In the genomic region with DNA sequence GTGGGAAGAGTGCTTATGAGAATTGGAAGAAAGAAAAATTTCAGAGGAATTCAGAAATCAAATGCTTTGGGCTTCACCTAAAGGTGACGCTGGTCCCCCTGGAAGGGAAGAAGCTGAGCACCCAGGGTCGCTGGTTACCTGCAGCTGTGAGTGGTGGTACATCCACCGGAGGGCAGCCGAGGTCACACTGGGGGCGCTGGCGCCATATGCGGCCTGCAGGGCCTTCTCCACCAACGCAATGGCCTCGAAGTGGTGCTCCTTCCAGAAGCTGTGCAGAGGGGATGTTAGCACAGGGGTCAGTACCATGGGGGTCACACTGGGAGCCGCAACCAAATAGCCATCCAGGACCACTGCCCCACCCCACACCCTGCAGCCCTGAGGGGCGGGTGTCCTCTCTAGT, we compare ENCODE assay signal across 15 cellular contexts. TPM values are rescaled to one million over a fixed set of nuclear protein-coding genes. Genes with fewer than 3 reads are reported as not detected.
A peak's percentile ranks its signal among the peaks of the same experiment; 100 is the strongest.
DNase-seq lines count a peak whose midpoint lies in the region; ATAC-seq and TF ChIP-seq lines count a peak whose summit lies in the region.
"Had no signal": no experiment of that assay in that cellular context is flagged by ENCODE, and none has a peak within 500 bp of the region (broad histone marks: within the 10 kb centered on the region; RNA-seq: fewer than 3 reads in every experiment).

No MANE protein-coding gene starts in this region.

- H3K14ac ChIP-seq in neuronal stem cell (ENCODE audit: low read length) = no peak overlapping the region

- no peak overlapping the region for H3K27ac ChIP-seq in neuronal stem cell (replicated peaks; ENCODE audit: low read length)

- H3K36me3 ChIP-seq in neuronal stem cell (replicated peaks in 1 of 2; ENCODE audit: control insufficient read depth in 2 of 2, insufficient read depth in 2 of 2, low read length in 2 of 2) = peaks cover 42 to 83% of the 10 kb centered on the region in 2 donors
- H3K36me3 ChIP-seq: BE2C had no signal

- POLR2A ChIA-PET in WTC11 (lab: Charles Lee) = no interaction called here

- H4K91ac ChIP-seq in neuronal stem cell (ENCODE audit: low read depth, low read length, poor library complexity) = no peak overlapping the region

- TF ChIP-seq CTCF in natural killer cell (IDR thresholded peaks at IDR 0.05) = no peak
- no peak for TF ChIP-seq CTCF in WTC11 (IDR thresholded peaks at IDR 0.05)
- TF ChIP-seq CTCF in osteocyte (IDR thresholded peaks at IDR 0.05) = no peak

- CTCF ChIA-PET in WTC11 (lab: Charles Lee) = interaction anchor here (0.6 kb wide), 1 partner anchor 40 kb away, joined by 3 read pairs; no protein-coding TSS in a partner anchor

- H3K27me3 ChIP-seq in neuronal stem cell (ENCODE audit: control insufficient read depth in 3 of 3, insufficient read depth in 3 of 3, low read depth in 1 of 3, low read length in 3 of 3) = peaks cover 0 to 2% (median 0%) of the 10 kb centered on the region in 3 experiments
- H3K27me3 ChIP-seq: BE2C had no signal

- no peaks in the 10 kb centered on the region for H3K79me1 ChIP-seq in neuronal stem cell (ENCODE audit: low read depth, low read length)

- H3K4me1 ChIP-seq in neuronal stem cell (ENCODE audit: control insufficient read depth in 2 of 2, insufficient read depth in 1 of 2, low read depth in 1 of 2, low read length in 2 of 2) = peaks cover 3% of the 10 kb centered on the region in 2 donors
- H3K4me1 ChIP-seq: BE2C had no signal

- peaks cover 10 to 13% of the 10 kb centered on the region in 2 donors for H3K4me1 Mint-ChIP-seq in natural killer cell treated with Interleukin-12 subunit alpha and Interleukin-12 subunit beta and Interleukin-15 and Interleukin-18, amount 100 ng/mL, for 72 hours (ENCODE audit: low read depth in 2 of 2)
- H3K4me1 Mint-ChIP-seq in natural killer cell (peaks cover 9 to 10% of the 10 kb centered on the region in 2 donors), WTC11 (peaks cover 2% of the 10 kb centered on the region), osteocyte (ENCODE audit: unreplicated experiment) (peaks cover 16% of the 10 kb centered on the region)

- H3K4me3 Mint-ChIP-seq in natural killer cell treated with Interleukin-12 subunit alpha and Interleukin-12 subunit beta and Interleukin-15 and Interleukin-18, amount 100 ng/mL, for 72 hours = no peak overlapping the region
- H3K4me3 Mint-ChIP-seq in natural killer cell (no peak overlapping the region), WTC11 (no peak overlapping the region), osteocyte (ENCODE audit: unreplicated experiment) (no peak overlapping the region)
- H3K4me3 Mint-ChIP-seq: CD8-positive, alpha-beta memory T cell had no signal

- H3K4me2 ChIP-seq in neuronal stem cell (ENCODE audit: insufficient read depth, low read length, poor library complexity, severe bottlenecking) = no peak overlapping the region

- H3K9me3 Mint-ChIP-seq in natural killer cell treated with Interleukin-12 subunit alpha and Interleukin-12 subunit beta and Interleukin-15 and Interleukin-18, amount 100 ng/mL, for 72 hours = no peaks in the 10 kb centered on the region
- H3K9me3 Mint-ChIP-seq in natural killer cell (no peaks in the 10 kb centered on the region), WTC11 (no peaks in the 10 kb centered on the region), osteocyte (ENCODE audit: unreplicated experiment) (no peaks in the 10 kb centered on the region)
- H3K9me3 Mint-ChIP-seq: CD4-positive, CD25-positive, alpha-beta regulatory T cell; CD8-positive, alpha-beta memory T cell had no signal

- no peak overlapping the region for H3K4me3 ChIP-seq in neuronal stem cell (ENCODE audit: low read length in 2 of 2)
- H3K4me3 ChIP-seq: HAP-1 had no signal

- intact Hi-C loops in natural killer cell (cut with micrococcal nuclease) = no loop called here

- no peak overlapping the region for H3K9ac ChIP-seq in neuronal stem cell (ENCODE audit: low read depth, low read length, poor library complexity)

- no peak overlapping the region for H2BK120ac ChIP-seq in neuronal stem cell (ENCODE audit: low read depth, low read length)

- no CpG with 5 or more reads among the region's 11 CpGs for WGBS in neuronal stem cell (ENCODE audit: extremely low coverage in 2 of 2, insufficient read length in 2 of 2, insufficient replicate concordance in 1 of 2), 2 donors

- peak; percentile 14 to 49 for ATAC-seq in natural killer cell treated with Interleukin-12 subunit alpha and Interleukin-12 subunit beta and Interleukin-15 and Interleukin-18, amount 100 ng/mL, for 72 hours
- no peak for ATAC-seq in natural killer cell
- ATAC-seq in WTC11 = 0 out of 2 replicates have a peak, but pooled peaks have one; percentile 18

- no peak overlapping the region for H2AFZ ChIP-seq in neuronal stem cell (ENCODE audit: low read length)

- H2AK5ac ChIP-seq in neuronal stem cell (ENCODE audit: low read depth, low read length) = no peak overlapping the region

- H3K4ac ChIP-seq in neuronal stem cell (ENCODE audit: low read length) = no peak overlapping the region

- H3K27ac Mint-ChIP-seq in natural killer cell treated with Interleukin-12 subunit alpha and Interleukin-12 subunit beta and Interleukin-15 and Interleukin-18, amount 100 ng/mL, for 72 hours = no peak overlapping the region
- no peak overlapping the region for H3K27ac Mint-ChIP-seq in natural killer cell
- H3K27ac Mint-ChIP-seq in WTC11 = no peak overlapping the region
- H3K27ac Mint-ChIP-seq in osteocyte (ENCODE audit: unreplicated experiment) = no peak overlapping the region
- H3K27ac Mint-ChIP-seq: CD4-positive, CD25-positive, alpha-beta regulatory T cell; CD8-positive, alpha-beta memory T cell had no signal

- H3K27me3 Mint-ChIP-seq in natural killer cell treated with Interleukin-12 subunit alpha and Interleukin-12 subunit beta and Interleukin-15 and Interleukin-18, amount 100 ng/mL, for 72 hours = no peaks in the 10 kb centered on the region
- H3K27me3 Mint-ChIP-seq in natural killer cell (ENCODE audit: low read depth in 2 of 2) = no peaks in the 10 kb centered on the region
- H3K27me3 Mint-ChIP-seq in WTC11 (ENCODE audit: low read depth) = peaks cover under 1% of the 10 kb centered on the region
- no peaks in the 10 kb centered on the region for H3K27me3 Mint-ChIP-seq in osteocyte (ENCODE audit: unreplicated experiment)
- H3K27me3 Mint-ChIP-seq: CD4-positive, CD25-positive, alpha-beta regulatory T cell; CD8-positive, alpha-beta memory T cell had no signal

- H2BK15ac ChIP-seq in neuronal stem cell (ENCODE audit: low read length) = no peak overlapping the region

- H3K23ac ChIP-seq in neuronal stem cell (ENCODE audit: low read depth, low read length, poor library complexity) = no peak overlapping the region

- H2BK12ac ChIP-seq in neuronal stem cell (ENCODE audit: low read length) = peak overlapping the region; percentile 17

- no peak overlapping the region for H3K18ac ChIP-seq in neuronal stem cell (ENCODE audit: low read length)

- peaks cover 16% of the 10 kb centered on the region for H3K36me3 Mint-ChIP-seq in natural killer cell treated with Interleukin-12 subunit alpha and Interleukin-12 subunit beta and Interleukin-15 and Interleukin-18, amount 100 ng/mL, for 72 hours
- peaks cover 20% of the 10 kb centered on the region for H3K36me3 Mint-ChIP-seq in natural killer cell
- H3K36me3 Mint-ChIP-seq in WTC11 = peaks cover 44% of the 10 kb centered on the region
- H3K36me3 Mint-ChIP-seq in osteocyte (ENCODE audit: unreplicated experiment) = peaks cover 54% of the 10 kb centered on the region

- no peak for DNase-seq in natural killer cell treated with Interleukin-12 subunit alpha and Interleukin-12 subunit beta and Interleukin-15 and Interleukin-18, amount 100 ng/mL, for 72 hours (ENCODE audit: low spot score)
- DNase-seq in natural killer cell = no peak
- DNase-seq in WTC11 (ENCODE audit: low spot score) = no peak
- DNase-seq in neuronal stem cell (ENCODE audit: low spot score) = no peak
- no peak for DNase-seq in osteocyte (ENCODE audit: extremely low spot score, unreplicated experiment)
- DNase-seq in retina = no peak
- no peak for DNase-seq in mucosa of gallbladder (ENCODE audit: low spot score)
- DNase-seq: ACHN; BE2C; C1 segment of cervical spinal cord; CD4-positive, CD25-positive, alpha-beta regulatory T cell; COR-L47; IMR-90 had no signal

- H3K9me3 ChIP-seq in neuronal stem cell (replicated peaks in 1 of 2; ENCODE audit: control insufficient read depth in 2 of 2, insufficient read depth in 1 of 2, low read depth in 1 of 2, low read length in 2 of 2) = no peaks in the 10 kb centered on the region
- H3K9me3 ChIP-seq: BE2C, HAP-1 had no signal

- H4K8ac ChIP-seq in neuronal stem cell (ENCODE audit: low read depth, low read length) = no peak overlapping the region

- H2BK5ac ChIP-seq in neuronal stem cell (ENCODE audit: low read length) = no peak overlapping the region

RNA-seq across cellular contexts. Expression of gene AKR7A2, which starts 6.1 kb away (rescaled TPM):
- total RNA-seq in natural killer cell treated with Interleukin-12 subunit alpha and Interleukin-12 subunit beta and Interleukin-15 and Interleukin-18, amount 100 ng/mL, for 72 hours = 10 to 100 TPM; 29.6 to 37.7 TPM
- 10 to 100 TPM; 25.5 to 31.9 (median 28.9) TPM for total RNA-seq in natural killer cell
- 43.4 to 51.6 TPM (median 50.6 TPM) in 3 replicates for total RNA-seq in WTC11 (2021)
- polyA plus RNA-seq in neuronal stem cell (2013, experiment 1 of 2) = 43.2 TPM
- 43.8 TPM for polyA plus RNA-seq in neuronal stem cell (2013, experiment 2 of 2)
- total RNA-seq in osteocyte = 67.8 and 72.4 TPM in 2 replicates
- total RNA-seq in mucosa of gallbladder = 104 TPM

RNA-seq across cellular contexts. Expression of gene SLC66A1, which starts 6.2 kb away (rescaled TPM):
- 10 to 100 TPM; 10.0 to 14.9 TPM for total RNA-seq in natural killer cell treated with Interleukin-12 subunit alpha and Interleukin-12 subunit beta and Interleukin-15 and Interleukin-18, amount 100 ng/mL, for 72 hours
- 1 to 10 TPM; 5.8 to 8.5 (median 7.6) TPM for total RNA-seq in natural killer cell
- 12.8 to 14.2 TPM (median 14.1 TPM) in 3 replicates for total RNA-seq in WTC11 (2021)
- polyA plus RNA-seq in neuronal stem cell (2013, experiment 1 of 2) = 11.4 TPM
- polyA plus RNA-seq in neuronal stem cell (2013, experiment 2 of 2) = 11.4 TPM
- 25.8 and 29.0 TPM in 2 replicates for total RNA-seq in osteocyte
- 19.9 TPM for total RNA-seq in mucosa of gallbladder

RNA-seq across cellular contexts. Expression of gene AKR7A3, which starts 17.3 kb away (rescaled TPM):
- 1 to 10 TPM in 1 of 2 donors, under 1 TPM in 1; 0.43 to 2.0 TPM for total RNA-seq in natural killer cell treated with Interleukin-12 subunit alpha and Interleukin-12 subunit beta and Interleukin-15 and Interleukin-18, amount 100 ng/mL, for 72 hours
- 1 to 10 TPM; 1.1 to 2.0 (median 1.5) TPM for total RNA-seq in natural killer cell
- total RNA-seq in WTC11 (2021) = 1.3 to 1.5 TPM (median 1.5 TPM) in 3 replicates
- 0.71 TPM for polyA plus RNA-seq in neuronal stem cell (2013, experiment 1 of 2)
- 0.62 TPM for polyA plus RNA-seq in neuronal stem cell (2013, experiment 2 of 2)
- total RNA-seq in osteocyte = 1.5 and 2.1 TPM in 2 replicates
- 390 TPM for total RNA-seq in mucosa of gallbladder
- polyA plus RNA-seq: CD8-positive, alpha-beta memory T cell had no signal

RNA-seq across cellular contexts. Expression of gene MRTO4, which starts 54.3 kb away (rescaled TPM):
- total RNA-seq in natural killer cell treated with Interleukin-12 subunit alpha and Interleukin-12 subunit beta and Interleukin-15 and Interleukin-18, amount 100 ng/mL, for 72 hours = 100 to 1,000 TPM in 1 of 2 donors, 10 to 100 TPM in 1; 65.5 to 139 TPM
- total RNA-seq in natural killer cell (10 to 100 TPM in 2 of 3 donors, 1 to 10 TPM in 1; 9.7 to 15.8 (median 13.5) TPM), WTC11 (2021) (40.9 to 54.6 TPM (median 43.0 TPM) in 3 replicates), osteocyte (22.4 and 23.6 TPM in 2 replicates), mucosa of gallbladder (14.2 TPM)
- 29.5 TPM for polyA plus RNA-seq in neuronal stem cell (2013, experiment 1 of 2)
- polyA plus RNA-seq in neuronal stem cell (2013, experiment 2 of 2) = 28.5 TPM

RNA-seq across cellular contexts. Expression of gene EMC1, which starts 54.6 kb away (rescaled TPM):
- 10 to 100 TPM; 54.2 to 85.7 TPM for total RNA-seq in natural killer cell treated with Interleukin-12 subunit alpha and Interleukin-12 subunit beta and Interleukin-15 and Interleukin-18, amount 100 ng/mL, for 72 hours
- total RNA-seq in natural killer cell = 10 to 100 TPM; 30.7 to 36.0 (median 33.5) TPM
- total RNA-seq in WTC11 (2021) = 46.5 to 53.5 TPM (median 48.6 TPM) in 3 replicates
- 19.9 TPM for polyA plus RNA-seq in neuronal stem cell (2013, experiment 1 of 2)
- polyA plus RNA-seq in neuronal stem cell (2013, experiment 2 of 2) = 21.2 TPM
- total RNA-seq in osteocyte = 52.2 and 52.9 TPM in 2 replicates
- 38.8 TPM for total RNA-seq in mucosa of gallbladder

Comparison
In these comparisons a context has a peak if more than half of its experiments do, and no peak if none do; other contexts are left out.
1. ATAC-seq: peak in natural killer cell treated with Interleukin-12 subunit alpha and Interleukin-12 subunit beta and Interleukin-15 and Interleukin-18, amount 100 ng/mL, for 72 hours (2 of 2) and WTC11 (single experiment); none in natural killer cell (0 of 3).
2. RNA of gene AKR7A3, which starts 17.3 kb away (total RNA-seq): 390 TPM in mucosa of gallbladder (single experiment); 0.43 to 2.0 TPM in natural killer cell treated with Interleukin-12 subunit alpha and Interleukin-12 subunit beta and Interleukin-15 and Interleukin-18, amount 100 ng/mL, for 72 hours, 1.5 to 2.1 TPM in osteocyte, 1.1 to 2.0 TPM in natural killer cell and 1.3 to 1.5 TPM in WTC11; every median in the first group is over 100 times any median in the second.